Comparison of ENCODE assay signal across 18 cellular contexts in the genomic region with DNA sequence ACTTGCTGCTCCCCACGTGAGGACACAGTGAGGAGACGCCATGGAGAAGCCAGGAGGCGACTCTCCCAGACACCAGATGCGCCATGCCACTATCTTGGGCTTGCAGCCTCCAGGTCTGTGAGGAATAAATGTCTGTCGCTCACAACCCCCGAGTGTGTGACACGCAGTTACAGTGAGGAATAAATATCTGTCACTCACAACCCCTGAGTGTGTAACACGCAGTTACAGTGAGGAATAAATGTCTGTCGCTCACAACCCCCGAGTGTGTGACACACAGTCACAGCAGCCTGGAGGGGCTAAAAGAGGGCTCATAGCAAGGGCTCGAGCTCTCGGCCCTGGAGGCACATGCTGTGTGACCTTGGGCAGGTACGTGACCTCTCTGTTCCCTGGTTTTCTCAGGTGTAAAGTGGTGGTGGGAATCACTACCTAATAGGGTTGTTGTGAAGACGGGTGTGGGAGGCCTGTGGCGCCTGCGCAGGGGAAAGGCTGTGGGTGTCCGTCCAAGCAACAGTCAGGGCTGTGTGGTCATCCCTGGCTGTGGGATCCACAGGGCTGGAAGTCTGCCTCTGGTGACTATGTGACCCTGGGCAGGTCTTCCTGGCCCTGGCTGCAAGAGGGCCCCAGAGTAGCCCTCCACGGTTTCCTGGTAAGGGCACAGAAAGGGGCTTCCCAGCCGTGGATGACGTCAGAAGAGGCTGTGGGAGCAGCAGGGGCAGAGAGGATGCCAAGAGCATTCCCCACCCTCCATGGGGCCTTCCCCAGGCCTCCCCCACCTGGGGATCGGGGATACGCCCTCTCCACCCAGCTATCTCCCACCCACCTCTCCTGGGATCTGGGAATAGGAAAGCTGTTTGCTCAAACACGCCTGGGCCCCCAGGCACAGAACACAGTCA.
DNase-seq lines count a peak whose midpoint lies in the region; ATAC-seq, FAIRE-seq and TF ChIP-seq lines count a peak whose summit lies in the region.
"Had no signal": no experiment of that assay in that cellular context is flagged by ENCODE, and none has a peak within 500 bp of the region (broad histone marks: within the 10 kb centered on the region; RNA-seq: fewer than 3 reads in every experiment).

No MANE protein-coding gene starts in this region.

- H3K4me1 ChIP-seq in HEK293 (ENCODE audit: control insufficient read depth, insufficient read depth, low read length) (no peaks in the 10 kb centered on the region), HepG2 (ENCODE audit: insufficient read depth, low read length) (no peaks in the 10 kb centered on the region)
- H3K4me1 ChIP-seq: BLaER1 treated with 17β-estradiol and CSF1 and Interleukin-3, amounts not matched to agents 10 nM and 100 nM; HAP-1 had no signal

- H3K4me2 ChIP-seq in HepG2 (ENCODE audit: low read depth, low read length): no peak overlapping the region
- H3K4me2 ChIP-seq: BLaER1 treated with 17β-estradiol and CSF1 and Interleukin-3, amounts not matched to agents 10 nM and 100 nM had no signal

- DNase-seq in GM10248 (ENCODE audit: extremely low spot score) (peak; percentile 6), bronchial epithelial cell (ENCODE audit: low read depth) (no peak), HepG2 (ENCODE audit: low spot score) (no peak), COLO829 (ENCODE audit: low spot score) (no peak), cardiac septum (ENCODE audit: low spot score) (no peak), Kasumi-1 (lab: John Stamatoyannopoulos, UW) (no peak), NCI-H345 (lab: John Stamatoyannopoulos, UW) (no peak)
- DNase-seq: CD8-positive, alpha-beta T cell; COR-L47; DMS 273 treated with DMSO at 0.1 percent for 48 hours; DMS53; DND-41; EL; GOT3 had no signal

- H4K20me1 ChIP-seq in HepG2 (ENCODE audit: insufficient read depth, low read length): no peaks in the 10 kb centered on the region
- H4K20me1 ChIP-seq: BLaER1 treated with 17β-estradiol and CSF1 and Interleukin-3, amounts not matched to agents 10 nM and 100 nM had no signal

- TF ChIP-seq CTCF in GM10248 (IDR thresholded peaks at IDR 0.05; ENCODE audit: control extremely low read depth, extremely low read depth, low read depth, missing control alignments): no peak
- no peak for TF ChIP-seq CTCF in HEK293 (tag by site-specific recombination; IDR thresholded peaks at IDR 0.05)
- TF ChIP-seq CTCF in bronchial epithelial cell (IDR thresholded peaks at IDR 0.05; ENCODE audit: insufficient read depth, low read length, severe bottlenecking): no peak
- TF ChIP-seq CTCF in HepG2 (CRISPR knock-in tag; IDR thresholded peaks at IDR 0.05): no peak

- WGBS in HepG2 (ENCODE audit: low lambda C conversion rate): 51% methylated on average over 17 of the region's 23 CpGs

- H3K9me3 ChIP-seq in HEK293 (ENCODE audit: control insufficient read depth, insufficient read depth, low read depth, low read length) (no peaks in the 10 kb centered on the region), HepG2 (ENCODE audit: low read length) (no peaks in the 10 kb centered on the region)
- H3K9me3 ChIP-seq: BLaER1 treated with 17β-estradiol and CSF1 and Interleukin-3, amounts not matched to agents 10 nM and 100 nM; HAP-1 had no signal

- no peak overlapping the region for H2AFZ ChIP-seq in HepG2 (ENCODE audit: low read length)

- CTCF ChIA-PET in GM10248 (lab: Yijun Ruan, JAX): no interaction called here
- CTCF ChIA-PET in HEK293 (lab: Yijun Ruan, JAX): no interaction called here
- CTCF ChIA-PET in HepG2 (lab: Yijun Ruan, JAX; ENCODE audit: low intra/inter-chr PET ratio, low total read pairs): no interaction called here

- H3K4me3 ChIP-seq in HEK293 (ENCODE audit: low read depth, low read length) (no peak overlapping the region), bronchial epithelial cell (ENCODE audit: low read depth, low read length) (no peak overlapping the region), HepG2 (replicated peaks in 1 of 3; ENCODE audit: insufficient read depth in 1 of 3, low read depth in 2 of 3, low read length in 3 of 3) (no peak overlapping the region)
- H3K4me3 ChIP-seq: BLaER1 treated with 17β-estradiol and CSF1 and Interleukin-3, amounts not matched to agents 10 nM and 100 nM; HAP-1 had no signal

- H3K36me3 ChIP-seq in HEK293 (ENCODE audit: control insufficient read depth in 2 of 2, insufficient read depth in 1 of 2, low read length in 2 of 2): no peaks in the 10 kb centered on the region
- no peaks in the 10 kb centered on the region for H3K36me3 ChIP-seq in bronchial epithelial cell (ENCODE audit: control insufficient read depth, insufficient read depth, low read length)
- no peaks in the 10 kb centered on the region for H3K36me3 ChIP-seq in HepG2 (replicated peaks in 1 of 2; ENCODE audit: control insufficient read depth in 1 of 2, insufficient read depth in 2 of 2, low read length in 2 of 2)
- H3K36me3 ChIP-seq: BLaER1 treated with 17β-estradiol and CSF1 and Interleukin-3, amounts not matched to agents 10 nM and 100 nM; HAP-1 had no signal

- peak; percentile 66 for FAIRE-seq in bronchial epithelial cell (lab: Jason Lieb, UNC)
- FAIRE-seq in HepG2 (lab: Jason Lieb, UNC): no peak
- FAIRE-seq: GM12892 had no signal

- no TSS peak for BruUV-seq in HepG2 (replicated peaks; lab: Mats Ljungman, UMichigan)

- H3K79me2 ChIP-seq in HepG2 (ENCODE audit: insufficient read depth, low read length): no peaks in the 10 kb centered on the region

- TF ChIP-seq EP300 in HepG2 (IDR thresholded peaks at IDR 0.05; ENCODE audit: low read depth in 2 of 2, low read length in 2 of 2) (no peak), HepG2 (CRISPR knock-in tag; IDR thresholded peaks at IDR 0.05; ENCODE audit: borderline replicate concordance) (no peak)

- no peak for TF ChIP-seq RAD21 in HepG2 (CRISPR knock-in tag; IDR thresholded peaks at IDR 0.05)

- ATAC-seq in HepG2: no peak
- ATAC-seq: CD8-positive, alpha-beta T cell had no signal

- no peak overlapping the region for H3K27ac ChIP-seq in HEK293 (ENCODE audit: extremely low read depth, low read depth, low read length)
- no peak overlapping the region for H3K27ac ChIP-seq in HepG2 (ENCODE audit: extremely low read length, insufficient read depth, low read length)

- no peak overlapping the region for H3K9ac ChIP-seq in HepG2 (ENCODE audit: insufficient read depth, low read depth, low read length)
- H3K9ac ChIP-seq: BLaER1 treated with 17β-estradiol and CSF1 and Interleukin-3, amounts not matched to agents 10 nM and 100 nM had no signal

- no peak for TF ChIP-seq POLR2A in HepG2 (IDR thresholded peaks at IDR 0.05; ENCODE audit: insufficient read depth in 1 of 2, low read depth in 2 of 2, low read length in 2 of 2)

- intact Hi-C loops in HepG2 (cut with micrococcal nuclease; ENCODE audit: unreplicated experiment): no loop called here
- intact Hi-C loops in cardiac septum (cut with DNase I): no loop called here

- in situ Hi-C loops in HepG2 (cut with HindIII; ENCODE audit: extremely low pct_ligation_motif_present, low pct_unique_long_range_greater_than_20kb): no loop called here

- peaks cover 1% of the 10 kb centered on the region for H3K27me3 ChIP-seq in bronchial epithelial cell (ENCODE audit: control insufficient read depth, insufficient read depth, low read length)
- peaks cover 0 to 4% of the 10 kb centered on the region in 2 experiments; a peak in 1 of 5 replicates for H3K27me3 ChIP-seq in HepG2 (ENCODE audit: control insufficient read depth in 1 of 2, insufficient read depth in 2 of 2, low read length in 2 of 2)
- H3K27me3 ChIP-seq: BLaER1 treated with 17β-estradiol and CSF1 and Interleukin-3, amounts not matched to agents 10 nM and 100 nM had no signal

- POLR2A ChIA-PET in GM10248 (lab: Yijun Ruan, JAX): no interaction called here
- POLR2A ChIA-PET in HEK293 (lab: Yijun Ruan, JAX): no interaction called here
- POLR2A ChIA-PET in HepG2 (lab: Yijun Ruan, JAX): no interaction called here

TF ChIP-seq in HEK293, 187 proteins besides CTCF, POLR2A, EP300 and RAD21:
- peak; percentile 28; the same call in 1 of the 2 replicates for TF ChIP-seq KLF1 (tag by site-specific recombination; IDR thresholded peaks at IDR 0.05)
- TF ChIP-seq ZNF513 (tag by site-specific recombination; IDR thresholded peaks at IDR 0.05): no peak
- peak; percentile 78 for TF ChIP-seq ZIC2 (tag by site-specific recombination; IDR thresholded peaks at IDR 0.05)

TF ChIP-seq in HepG2, 621 proteins besides CTCF, POLR2A, EP300 and RAD21:
- TF ChIP-seq ZFX (CRISPR knock-in tag; IDR thresholded peaks at IDR 0.05; ENCODE audit: low read depth) (no peak), ZNF768 (CRISPR knock-in tag; IDR thresholded peaks at IDR 0.05) (peak; percentile 96), ZNF343 (CRISPR knock-in tag; IDR thresholded peaks at IDR 0.05) (no peak), CREB1 (IDR thresholded peaks at IDR 0.05) (peak; percentile 82), CREB1 (CRISPR knock-in tag; IDR thresholded peaks at IDR 0.05) (no peak), ATF7 (IDR thresholded peaks at IDR 0.05) (peak; percentile 62), ATF7 (CRISPR knock-in tag; IDR thresholded peaks at IDR 0.05) (no peak)
- TF ChIP-seq, protein P1, sequence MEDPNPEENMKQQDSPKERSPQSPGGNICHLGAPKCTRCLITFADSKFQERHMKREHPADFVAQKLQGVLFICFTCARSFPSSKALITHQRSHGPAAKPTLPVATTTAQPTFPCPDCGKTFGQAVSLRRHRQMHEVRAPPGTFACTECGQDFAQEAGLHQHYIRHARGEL (CRISPR knock-in tag; IDR thresholded peaks at IDR 0.05): no peak
